Comparison of ENCODE assay signal across 9 cellular contexts in genomic region chr1:160399544-160400283, GRCh38. TPM values are rescaled to one million over a fixed set of nuclear protein-coding genes. Genes with fewer than 3 reads are reported as not detected.
DNase-seq lines count a peak whose midpoint lies in the region; ATAC-seq, FAIRE-seq and TF ChIP-seq lines count a peak whose summit lies in the region.
"Had no signal": no experiment of that assay in that cellular context is flagged by ENCODE, and none has a peak within 500 bp of the region (broad histone marks: within the 10 kb centered on the region; RNA-seq: fewer than 3 reads in every experiment).

No MANE protein-coding gene starts in this region.

- CTCF ChIA-PET in activated CD8-positive, alpha-beta memory T cell treated with anti-CD3 and anti-CD28 coated beads, Interleukin-2, amount 10 ng/mL, durations not matched to agents 7 days and 5 days (lab: Charles Lee) = no interaction called here

- H3K27me3 ChIP-seq in tibial artery = peaks cover 0 to 41% of the 10 kb centered on the region in 2 donors

- H3K27ac ChIP-seq in tibial artery = no peak overlapping the region

- peaks cover 0 to 15% (median 11%) of the 10 kb centered on the region in 4 donors for H3K4me1 ChIP-seq in tibial artery

- ATAC-seq in activated CD8-positive, alpha-beta memory T cell treated with anti-CD3 and anti-CD28 coated beads, Interleukin-2, amount 10 ng/mL, durations not matched to agents 7 days and 5 days = no peak
- ATAC-seq in memory B cell (ENCODE audit: low read depth) (no peak), GM21825 (IDR thresholded peaks at IDR 0.05; ENCODE audit: unreplicated experiment) (no peak)

- no peaks in the 10 kb centered on the region for H3K9me3 Mint-ChIP-seq in activated CD8-positive, alpha-beta memory T cell treated with anti-CD3 and anti-CD28 coated beads, Interleukin-2, amount 10 ng/mL, durations not matched to agents 7 days and 5 days (ENCODE audit: low read depth)
- no peaks in the 10 kb centered on the region for H3K9me3 Mint-ChIP-seq in memory B cell
- H3K9me3 Mint-ChIP-seq: activated naive CD4-positive, alpha-beta T cell treated with anti-CD3 and anti-CD28 coated beads, Interleukin-2, amount 50 U/mL, for 72 hours had no signal

- H3K27ac Mint-ChIP-seq in activated CD8-positive, alpha-beta memory T cell treated with anti-CD3 and anti-CD28 coated beads, Interleukin-2, amount 10 ng/mL, durations not matched to agents 7 days and 5 days = no peak overlapping the region
- no peak overlapping the region for H3K27ac Mint-ChIP-seq in memory B cell
- H3K27ac Mint-ChIP-seq: activated naive CD4-positive, alpha-beta T cell treated with anti-CD3 and anti-CD28 coated beads, Interleukin-2, amount 50 U/mL, for 72 hours had no signal

- peak overlapping the region; percentile 35 to 49 for H3K4me3 ChIP-seq in tibial artery

- no peaks in the 10 kb centered on the region for H3K36me3 Mint-ChIP-seq in activated CD8-positive, alpha-beta memory T cell treated with anti-CD3 and anti-CD28 coated beads, Interleukin-2, amount 10 ng/mL, durations not matched to agents 7 days and 5 days
- H3K36me3 Mint-ChIP-seq in memory B cell = no peaks in the 10 kb centered on the region
- H3K36me3 Mint-ChIP-seq: activated naive CD4-positive, alpha-beta T cell treated with anti-CD3 and anti-CD28 coated beads, Interleukin-2, amount 50 U/mL, for 72 hours had no signal

- peaks cover 2% of the 10 kb centered on the region for H3K4me1 Mint-ChIP-seq in activated CD8-positive, alpha-beta memory T cell treated with anti-CD3 and anti-CD28 coated beads, Interleukin-2, amount 10 ng/mL, durations not matched to agents 7 days and 5 days
- H3K4me1 Mint-ChIP-seq in memory B cell = peaks cover 21% of the 10 kb centered on the region

- H3K4me3 Mint-ChIP-seq in activated CD8-positive, alpha-beta memory T cell treated with anti-CD3 and anti-CD28 coated beads, Interleukin-2, amount 10 ng/mL, durations not matched to agents 7 days and 5 days = no peak overlapping the region
- peak overlapping the region; percentile 30 for H3K4me3 Mint-ChIP-seq in memory B cell

- intact Hi-C loops in tibial artery (cut with DNase I; ENCODE audit: low total_unique reads) = no loop called here

- TF ChIP-seq POLR2A in H54 (IDR thresholded peaks at IDR 0.05; ENCODE audit: low read depth, low read length) = no peak

- H3K27me3 Mint-ChIP-seq in activated CD8-positive, alpha-beta memory T cell treated with anti-CD3 and anti-CD28 coated beads, Interleukin-2, amount 10 ng/mL, durations not matched to agents 7 days and 5 days = peaks cover 51% of the 10 kb centered on the region
- H3K27me3 Mint-ChIP-seq in memory B cell = peaks cover 21% of the 10 kb centered on the region

- FAIRE-seq in H54 (lab: Jason Lieb, UNC) = no peak

- no peaks in the 10 kb centered on the region for H3K36me3 ChIP-seq in tibial artery

- DNase-seq in activated CD8-positive, alpha-beta memory T cell treated with anti-CD3 and anti-CD28 coated beads, Interleukin-2, amount 10 ng/mL, durations not matched to agents 7 days and 5 days = peak; percentile 31
- DNase-seq in activated CD8-positive, alpha-beta memory T cell treated with anti-CD3 and anti-CD28 coated beads, Interleukin-2, amount 50 U/mL, for 4 hours = no peak
- DNase-seq in cerebellum (ENCODE audit: low spot score) (peak; percentile 40), memory B cell (ENCODE audit: low spot score in 2 of 2) (no peak), tibial artery (no peak), H54 (ENCODE audit: insufficient read length, low spot score) (no peak), retina (no peak)

- TF ChIP-seq CTCF in tibial artery (IDR thresholded peaks at IDR 0.05) = no peak

- no peaks in the 10 kb centered on the region for H3K9me3 ChIP-seq in tibial artery

RNA-seq across cellular contexts. Expression of gene VANGL2, which starts 0.7 kb away (rescaled TPM):
- total RNA-seq in activated CD8-positive, alpha-beta memory T cell treated with anti-CD3 and anti-CD28 coated beads, Interleukin-2, amount 10 ng/mL, durations not matched to agents 7 days and 5 days = not detected
- 17.2 TPM for total RNA-seq in cerebellum

RNA-seq across cellular contexts. Expression of gene NHLH1, which starts 32.8 kb away (rescaled TPM):
- under 1 TPM; 0.35 to 0.44 TPM for total RNA-seq in activated CD8-positive, alpha-beta memory T cell treated with anti-CD3 and anti-CD28 coated beads, Interleukin-2, amount 10 ng/mL, durations not matched to agents 7 days and 5 days
- 14.3 TPM for total RNA-seq in cerebellum

RNA-seq across cellular contexts. Expression of gene NCSTN, which starts 56.5 kb away (rescaled TPM):
- 10 to 100 TPM; 59.8 to 61.8 TPM for total RNA-seq in activated CD8-positive, alpha-beta memory T cell treated with anti-CD3 and anti-CD28 coated beads, Interleukin-2, amount 10 ng/mL, durations not matched to agents 7 days and 5 days
- total RNA-seq in cerebellum = 34.4 TPM

RNA-seq across cellular contexts. Expression of gene COPA, which starts 56.7 kb away (rescaled TPM):
- 100 to 1,000 TPM; 138 to 139 TPM for total RNA-seq in activated CD8-positive, alpha-beta memory T cell treated with anti-CD3 and anti-CD28 coated beads, Interleukin-2, amount 10 ng/mL, durations not matched to agents 7 days and 5 days
- 124 TPM for total RNA-seq in cerebellum

Comparison
In these comparisons a context has a peak if more than half of its experiments do, and no peak if none do; other contexts are left out.
1. DNase-seq: peak in activated CD8-positive, alpha-beta memory T cell treated with anti-CD3 and anti-CD28 coated beads, Interleukin-2, amount 10 ng/mL, durations not matched to agents 7 days and 5 days (single experiment) and cerebellum (single experiment); none in activated CD8-positive, alpha-beta memory T cell treated with anti-CD3 and anti-CD28 coated beads, Interleukin-2, amount 50 U/mL, for 4 hours (single experiment), memory B cell (0 of 2), tibial artery (0 of 2), H54 (single experiment) and retina (single experiment).
2. RNA of gene VANGL2, which starts 0.7 kb away (total RNA-seq): 17.2 TPM in cerebellum (single experiment); not detected in activated CD8-positive, alpha-beta memory T cell treated with anti-CD3 and anti-CD28 coated beads, Interleukin-2, amount 10 ng/mL, durations not matched to agents 7 days and 5 days; every median in the first group is over 10 times any median in the second.
3. RNA of gene NHLH1, which starts 32.8 kb away (total RNA-seq): 14.3 TPM in cerebellum (single experiment); 0.35 to 0.44 TPM in activated CD8-positive, alpha-beta memory T cell treated with anti-CD3 and anti-CD28 coated beads, Interleukin-2, amount 10 ng/mL, durations not matched to agents 7 days and 5 days; every median in the first group is over 10 times any median in the second.